Comparison of ENCODE assay signal across 31 cellular contexts in the genomic region with DNA sequence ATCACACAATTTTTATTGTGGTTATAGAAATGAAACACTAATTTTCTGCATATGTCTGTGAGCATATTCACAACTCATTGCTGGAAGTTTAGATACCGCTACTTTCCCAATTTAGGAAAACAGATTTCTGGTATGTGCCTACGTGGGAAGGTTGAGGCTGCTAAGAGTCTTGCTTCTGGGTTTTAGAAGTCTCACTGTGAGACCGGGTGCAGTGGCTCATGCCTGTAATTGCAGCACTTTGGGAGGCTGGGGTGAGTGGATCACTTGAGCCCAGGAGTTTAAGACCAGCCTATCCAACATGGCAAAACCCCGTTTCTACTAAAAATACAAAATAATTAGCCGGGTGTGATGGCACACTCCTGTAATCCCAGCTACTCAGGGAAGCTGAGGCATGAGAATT. TPM values are rescaled to one million over a fixed set of nuclear protein-coding genes. Genes with fewer than 3 reads are reported as not detected.
DNase-seq lines count a peak whose midpoint lies in the region; ATAC-seq, FAIRE-seq and TF ChIP-seq lines count a peak whose summit lies in the region.
"Had no signal": no experiment of that assay in that cellular context is flagged by ENCODE, and none has a peak within 500 bp of the region (broad histone marks: within the 10 kb centered on the region; RNA-seq: fewer than 3 reads in every experiment).

No MANE protein-coding gene starts in this region.

- no peak overlapping the region for H3K9ac ChIP-seq in HepG2 (ENCODE audit: insufficient read depth, low read depth, low read length)
- no peak overlapping the region for H3K9ac ChIP-seq in SK-N-MC (ENCODE audit: insufficient read length)
- H3K9ac ChIP-seq: parathyroid adenoma had no signal

- DNase-seq in HepG2 (ENCODE audit: low spot score) (no peak), right lobe of liver (no peak), SK-N-MC (ENCODE audit: low read depth, low spot score) (peak; percentile 12), epithelial cell of prostate (ENCODE audit: low read depth, low spot score) (no peak), pons (ENCODE audit: low spot score) (no peak), NCI-H446 treated with DMSO at 0.1 percent for 48 hours (lab: John Stamatoyannopoulos, UW) (no peak), dedifferentiated amniotic fluid mesenchymal stem cell (ENCODE audit: extremely low spot score) (no peak)
- DNase-seq: activated CD4-positive, alpha-beta T cell treated with anti-CD3 and anti-CD28 coated beads for 4 hours; amygdala; CD4-positive, alpha-beta memory T cell; effector CD4-positive, alpha-beta T cell; glutamatergic neuron; HCEC 1CT; NCI-H1092 treated with DMSO at 0.1 percent for 48 hours; NCI-H187 treated with DMSO at 0.1 percent for 48 hours; NCI-H524; NK-92 treated with Interleukin-12 subunit alpha and Interleukin-12 subunit beta, amount 100 ng/mL, for 24 hours; PC-3; right cardiac atrium; stimulated activated naive CD8-positive, alpha-beta T cell treated with anti-CD3 and anti-CD28 coated beads, Interleukin-15, amount 100 ng/mL, for 72 hours; uterus had no signal

- H3K4me2 ChIP-seq in HepG2 (ENCODE audit: low read depth, low read length) = no peak overlapping the region

- WGBS in HepG2 (ENCODE audit: low lambda C conversion rate) = 98% methylated on average over 5 of the region's 5 CpGs
- WGBS in right lobe of liver (ENCODE audit: insufficient coverage, low coverage, low lambda C conversion rate, missing lambda C conversion rate) = 89% methylated on average over 5 of the region's 5 CpGs

- no peaks in the 10 kb centered on the region for H3K36me3 ChIP-seq in HepG2 (replicated peaks in 1 of 2; ENCODE audit: control insufficient read depth in 1 of 2, insufficient read depth in 2 of 2, low read length in 2 of 2)
- H3K36me3 ChIP-seq in right lobe of liver = no peaks in the 10 kb centered on the region
- H3K36me3 ChIP-seq in SK-N-MC (ENCODE audit: insufficient read depth, low read length) = 0 out of 2 replicates have a peak, but pooled peaks cover 4% of the 10 kb centered on the region
- H3K36me3 ChIP-seq: breast epithelium, thoracic aorta, uterus had no signal

- peaks cover 11% of the 10 kb centered on the region for H3K79me2 ChIP-seq in HepG2 (ENCODE audit: insufficient read depth, low read length)

- POLR2A ChIA-PET in HepG2 (lab: Yijun Ruan, JAX) = no interaction called here

- FAIRE-seq in HepG2 (lab: Jason Lieb, UNC) = no peak
- FAIRE-seq: colon, GM12878, islet of Langerhans had no signal

- H3K9me3 ChIP-seq in HepG2 (ENCODE audit: low read length) (no peaks in the 10 kb centered on the region), right lobe of liver (no peaks in the 10 kb centered on the region), SK-N-MC (ENCODE audit: low read depth, low read length) (no peaks in the 10 kb centered on the region)
- H3K9me3 ChIP-seq: breast epithelium, thoracic aorta, uterus had no signal

- in situ Hi-C loops in HepG2 (cut with HindIII; ENCODE audit: extremely low pct_ligation_motif_present, low pct_unique_long_range_greater_than_20kb) = no loop called here

- no peak for TF ChIP-seq POLR2A in HepG2 (IDR thresholded peaks at IDR 0.05; ENCODE audit: insufficient read depth in 1 of 2, low read depth in 2 of 2, low read length in 2 of 2)
- TF ChIP-seq POLR2A in right lobe of liver (IDR thresholded peaks at IDR 0.05) = no peak

- H3K4me3 ChIP-seq in HepG2 (replicated peaks in 1 of 3; ENCODE audit: insufficient read depth in 1 of 3, low read depth in 2 of 3, low read length in 3 of 3) = no peak overlapping the region
- no peak overlapping the region for H3K4me3 ChIP-seq in right lobe of liver
- H3K4me3 ChIP-seq in SK-N-MC = no peak overlapping the region; the same call in 1 of the 2 replicates
- H3K4me3 ChIP-seq: breast epithelium, GM12878, thoracic aorta, uterus had no signal

- ATAC-seq in HepG2 (peak; percentile 59), right lobe of liver (no peak), HG02852 (IDR thresholded peaks at IDR 0.05; ENCODE audit: unreplicated experiment) (no peak)
- ATAC-seq: GM12878; left lobe of liver; PC-3; right cardiac atrium; Right ventricle myocardium inferior; stimulated activated naive CD8-positive, alpha-beta T cell treated with anti-CD3 and anti-CD28 coated beads, Interleukin-15, amount 100 ng/mL, for 72 hours had no signal

- CTCF ChIA-PET in HepG2 (lab: Yijun Ruan, JAX; ENCODE audit: low intra/inter-chr PET ratio, low total read pairs) = no interaction called here

- no peak overlapping the region for H2AFZ ChIP-seq in HepG2 (ENCODE audit: low read length)
- H2AFZ ChIP-seq: parathyroid adenoma had no signal

- no peak for TF ChIP-seq CTCF in HepG2 (CRISPR knock-in tag; IDR thresholded peaks at IDR 0.05)
- no peak for TF ChIP-seq CTCF in right lobe of liver (IDR thresholded peaks at IDR 0.05)

- no peak for TF ChIP-seq RAD21 in HepG2 (CRISPR knock-in tag; IDR thresholded peaks at IDR 0.05)

- no TSS peak for BruUV-seq in HepG2 (replicated peaks; lab: Mats Ljungman, UMichigan)

- TF ChIP-seq EP300 in HepG2 (IDR thresholded peaks at IDR 0.05; ENCODE audit: low read depth in 2 of 2, low read length in 2 of 2) (no peak), HepG2 (CRISPR knock-in tag; IDR thresholded peaks at IDR 0.05; ENCODE audit: borderline replicate concordance) (no peak)

- H3K27ac ChIP-seq in HepG2 (ENCODE audit: extremely low read length, insufficient read depth, low read length) = no peak overlapping the region
- H3K27ac ChIP-seq in right lobe of liver = no peak overlapping the region
- peak overlapping the region; percentile 87 for H3K27ac ChIP-seq in SK-N-MC
- peak overlapping the region; percentile 17 for H3K27ac ChIP-seq in epithelial cell of prostate
- H3K27ac ChIP-seq: breast epithelium, parathyroid adenoma, thoracic aorta, uterus, VCaP had no signal

- no peaks in the 10 kb centered on the region for H4K20me1 ChIP-seq in HepG2 (ENCODE audit: insufficient read depth, low read length)

- intact Hi-C loops in HepG2 (cut with micrococcal nuclease; ENCODE audit: unreplicated experiment) = no loop called here
- intact Hi-C loops in right lobe of liver (cut with DNase I) = no loop called here

- H3K27me3 ChIP-seq in HepG2 (ENCODE audit: control insufficient read depth in 1 of 2, insufficient read depth in 2 of 2, low read length in 2 of 2) (no peaks in the 10 kb centered on the region), right lobe of liver (no peaks in the 10 kb centered on the region)
- H3K27me3 ChIP-seq: breast epithelium, uterus had no signal

- peaks cover 18% of the 10 kb centered on the region for H3K4me1 ChIP-seq in HepG2 (ENCODE audit: insufficient read depth, low read length)
- H3K4me1 ChIP-seq in right lobe of liver = peaks cover 0 to 14% (median 6%) of the 10 kb centered on the region in 4 donors
- H3K4me1 ChIP-seq: breast epithelium, uterus had no signal

TF ChIP-seq in HepG2, 621 proteins besides CTCF, POLR2A, EP300 and RAD21 (continues in another document):
- TF ChIP-seq, protein P1, sequence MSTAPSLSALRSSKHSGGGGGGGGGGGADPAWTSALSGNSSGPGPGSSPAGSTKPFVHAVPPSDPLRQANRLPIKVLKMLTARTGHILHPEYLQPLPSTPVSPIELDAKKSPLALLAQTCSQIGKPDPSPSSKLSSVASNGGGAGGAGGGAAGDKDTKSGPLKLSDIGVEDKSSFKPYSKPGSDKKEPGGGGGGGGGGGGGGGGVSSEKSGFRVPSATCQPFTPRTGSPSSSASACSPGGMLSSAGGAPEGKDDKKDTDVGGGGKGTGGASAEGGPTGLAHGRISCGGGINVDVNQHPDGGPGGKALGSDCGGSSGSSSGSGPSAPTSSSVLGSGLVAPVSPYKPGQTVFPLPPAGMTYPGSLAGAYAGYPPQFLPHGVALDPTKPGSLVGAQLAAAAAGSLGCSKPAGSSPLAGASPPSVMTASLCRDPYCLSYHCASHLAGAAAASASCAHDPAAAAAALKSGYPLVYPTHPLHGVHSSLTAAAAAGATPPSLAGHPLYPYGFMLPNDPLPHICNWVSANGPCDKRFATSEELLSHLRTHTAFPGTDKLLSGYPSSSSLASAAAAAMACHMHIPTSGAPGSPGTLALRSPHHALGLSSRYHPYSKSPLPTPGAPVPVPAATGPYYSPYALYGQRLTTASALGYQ (CRISPR knock-in tag; IDR thresholded peaks at IDR 0.05) = no peak

RNA-seq across cellular contexts. Expression of gene UBAP1, which starts 39.6 kb away (rescaled TPM):
- total RNA-seq in HepG2 (2016; rRNA removed; fragmentation: Illumina TruSeq; extraction: Trizol) = 19.5 and 25.0 TPM in 2 replicates
- 11.2 and 12.8 TPM in 2 replicates for total RNA-seq in HepG2 (2016; cell fraction: cytosol; rRNA removed; fragmentation: Illumina TruSeq; extraction: Trizol; ENCODE audit: low read depth)
- total RNA-seq in HepG2 (2016; cell fraction: insoluble cytoplasmic fraction; rRNA removed; fragmentation: Illumina TruSeq; extraction: Trizol) = 20.1 and 22.4 TPM in 2 replicates
- total RNA-seq in HepG2 (2016; cell fraction: membrane; rRNA removed; fragmentation: Illumina TruSeq; extraction: Trizol) = 30.4 and 31.7 TPM in 2 replicates
- 10.6 and 14.8 TPM in 2 replicates for total RNA-seq in HepG2 (2016; cell fraction: nucleus; rRNA removed; fragmentation: Illumina TruSeq; extraction: Trizol)
- 39.9 and 40.5 TPM in 2 replicates for polyA plus RNA-seq in HepG2 (2011; rRNA removed)
- polyA plus RNA-seq in HepG2 (2011; cell fraction: cytosol; rRNA removed) = 31.0 and 35.5 TPM in 2 replicates
- polyA plus RNA-seq in HepG2 (2011; cell fraction: nucleus; rRNA removed) = 14.8 and 17.8 TPM in 2 replicates
- 25.4 and 29.3 TPM in 2 replicates for polyA plus RNA-seq in HepG2 (2012)
- 12.6 and 14.8 TPM in 2 replicates for polyA plus RNA-seq in HepG2 (2016; cell fraction: cytosol; fragmentation: Illumina TruSeq; extraction: Trizol; ENCODE audit: low read depth)
- polyA plus RNA-seq in HepG2 (2016; cell fraction: insoluble cytoplasmic fraction; fragmentation: Illumina TruSeq; extraction: Trizol; ENCODE audit: low read depth) = 38.0 and 43.8 TPM in 2 replicates
- polyA plus RNA-seq in HepG2 (2016; cell fraction: membrane; fragmentation: Illumina TruSeq; extraction: Trizol; ENCODE audit: low read depth) = 35.6 and 36.0 TPM in 2 replicates
- polyA plus RNA-seq in HepG2 (2016; cell fraction: nucleus; fragmentation: Illumina TruSeq; extraction: Trizol; ENCODE audit: insufficient read depth, low read depth) = 27.9 and 28.4 TPM in 2 replicates
- polyA minus RNA-seq in HepG2 (2011; rRNA and poly(A)+ RNA removed; ENCODE audit: low replicate concordance) = 46.0 and 93.6 TPM in 2 replicates
- 21.2 and 24.1 TPM in 2 replicates for polyA minus RNA-seq in HepG2 (2011; cell fraction: cytosol; rRNA and poly(A)+ RNA removed)
- polyA minus RNA-seq in HepG2 (2011; cell fraction: nucleus; rRNA and poly(A)+ RNA removed) = 14.9 and 19.9 TPM in 2 replicates
- total RNA-seq in right lobe of liver = 10 to 100 TPM; 24.3 to 38.1 (median 29.7) TPM

Comparison
In these comparisons a context has a peak if more than half of its experiments do, and no peak if none do; other contexts are left out.
1. H3K27ac ChIP-seq: peak in SK-N-MC (single experiment) and epithelial cell of prostate (single experiment); none in HepG2 (single experiment) and right lobe of liver (0 of 3).